Comparison of ENCODE assay signal across 23 cellular contexts in genomic region chrX:147478899-147479298, GRCh38.
"Had no signal": no experiment of that assay in that cellular context is flagged by ENCODE, and none has a peak within 500 bp of the region (broad histone marks: within the 10 kb centered on the region; RNA-seq: fewer than 3 reads in every experiment).

No MANE protein-coding gene starts in this region.

- H3K4me3 Mint-ChIP-seq: naive B cell; natural killer cell treated with Interleukin-12 subunit alpha and Interleukin-12 subunit beta and Interleukin-15 and Interleukin-18, amount 100 ng/mL, for 72 hours; neural crest cell; stimulated activated effector memory CD8-positive, alpha-beta T cell treated with anti-CD3 and anti-CD28 coated beads, Interleukin-12 subunit alpha, Interleukin-12 subunit beta, amount 100 ng/mL, for 72 hours had no signal

- H3K4me1 Mint-ChIP-seq: naive B cell; neural crest cell; stimulated activated effector memory CD8-positive, alpha-beta T cell treated with anti-CD3 and anti-CD28 coated beads, Interleukin-12 subunit alpha, Interleukin-12 subunit beta, amount 100 ng/mL, for 72 hours had no signal

- H3K27me3 Mint-ChIP-seq: naive B cell; natural killer cell treated with Interleukin-12 subunit alpha and Interleukin-12 subunit beta and Interleukin-15 and Interleukin-18, amount 100 ng/mL, for 72 hours had no signal

- H3K9me3 Mint-ChIP-seq: natural killer cell treated with Interleukin-12 subunit alpha and Interleukin-12 subunit beta and Interleukin-15 and Interleukin-18, amount 100 ng/mL, for 72 hours had no signal

- H3K27me3 ChIP-seq: gastroesophageal sphincter, heart right ventricle, neutrophil, pancreas, stomach, thyroid gland, vagina had no signal

- H3K36me3 ChIP-seq: gastroesophageal sphincter, heart right ventricle, left ventricle myocardium inferior, lower lobe of right lung, neutrophil, pancreas, stomach, thyroid gland, vagina had no signal

- H3K4me3 ChIP-seq: dorsolateral prefrontal cortex, gastroesophageal sphincter, heart right ventricle, left ventricle myocardium inferior, lower lobe of right lung, pancreas, stomach, thyroid gland, vagina had no signal

- H3K4me1 ChIP-seq: gastroesophageal sphincter, heart right ventricle, left ventricle myocardium inferior, lower lobe of right lung, pancreas, stomach, thyroid gland, vagina had no signal

- H3K36me3 Mint-ChIP-seq: naive B cell; natural killer cell treated with Interleukin-12 subunit alpha and Interleukin-12 subunit beta and Interleukin-15 and Interleukin-18, amount 100 ng/mL, for 72 hours; stimulated activated effector memory CD8-positive, alpha-beta T cell treated with anti-CD3 and anti-CD28 coated beads, Interleukin-12 subunit alpha, Interleukin-12 subunit beta, amount 100 ng/mL, for 72 hours had no signal

- H3K27ac Mint-ChIP-seq: naive B cell; natural killer cell treated with Interleukin-12 subunit alpha and Interleukin-12 subunit beta and Interleukin-15 and Interleukin-18, amount 100 ng/mL, for 72 hours; stimulated activated effector memory CD8-positive, alpha-beta T cell treated with anti-CD3 and anti-CD28 coated beads, Interleukin-12 subunit alpha, Interleukin-12 subunit beta, amount 100 ng/mL, for 72 hours had no signal

- ATAC-seq: gastroesophageal sphincter; left colon; lower lobe of right lung; natural killer cell treated with Interleukin-12 subunit alpha and Interleukin-12 subunit beta and Interleukin-15 and Interleukin-18, amount 100 ng/mL, for 72 hours; pancreas; sciatic nerve; stimulated activated effector memory CD8-positive, alpha-beta T cell treated with anti-CD3 and anti-CD28 coated beads, Interleukin-12 subunit alpha, Interleukin-12 subunit beta, amount 100 ng/mL, for 72 hours had no signal

- DNase-seq: dorsolateral prefrontal cortex; effector CD4-positive, alpha-beta T cell; heart right ventricle; hippocampal formation; left colon; left ventricle myocardium inferior; lower lobe of right lung; naive B cell; pancreas; retina; stimulated activated CD4-positive, alpha-beta T cell treated with anti-CD3 and anti-CD28 coated beads, Interleukin-2, amount 100 ng/mL, for 24 hours; stimulated activated CD4-positive, alpha-beta T cell treated with anti-CD3 and anti-CD28 coated beads, Interleukin-4, amount 100 ng/mL, for 24 hours; stimulated activated naive CD4-positive, alpha-beta T cell treated with Interleukin-2 at 50 U/mL for 16 hours; stomach; thyroid gland; trophoblast cell had no signal

- H3K9me3 ChIP-seq: gastroesophageal sphincter, heart right ventricle, lower lobe of right lung, neutrophil, pancreas, thyroid gland, vagina had no signal

- H3K27ac ChIP-seq: dorsolateral prefrontal cortex, gastroesophageal sphincter, heart right ventricle, left ventricle myocardium inferior, lower lobe of right lung, neutrophil, pancreas, stomach, thyroid gland, vagina had no signal
